ENCODE assay signal across 8 cellular contexts in genomic region chr1:167401260-167401873, GRCh38.
DNase-seq lines count a peak whose midpoint lies in the region; ATAC-seq and TF ChIP-seq lines count a peak whose summit lies in the region.

No MANE protein-coding gene starts in this region.

- POLR2A ChIA-PET in MCF 10A (lab: Yijun Ruan, JAX), result interaction anchor here (0.6 to 1.7 kb wide), 7 partner anchors 15 to 181 kb away, joined by 3 to 5 read pairs (median 4); partner anchors contain the start of gene CREG1

- no peaks in the 10 kb centered on the region for H3K27me3 Mint-ChIP-seq in MCF 10A (ENCODE audit: insufficient read depth, unreplicated experiment)

- no TSS peak for BruUV-seq in MCF 10A (replicated peaks; lab: Mats Ljungman, UMichigan)

- peak; percentile 60 for TF ChIP-seq CTCF in AG09319 (IDR thresholded peaks at IDR 0.05; ENCODE audit: low read depth, low read length)
- peak; percentile 72 for TF ChIP-seq CTCF in MCF 10A (IDR thresholded peaks at IDR 0.05; ENCODE audit: unreplicated experiment)

- H3K4me3 Mint-ChIP-seq in MCF 10A (ENCODE audit: unreplicated experiment), result no peak overlapping the region

- peak; percentile 67 for ATAC-seq in GM18868 (IDR thresholded peaks at IDR 0.05; ENCODE audit: unreplicated experiment)
- peak; percentile 95 for ATAC-seq in left lobe of liver
- ATAC-seq in HG02970 (IDR thresholded peaks at IDR 0.05; ENCODE audit: low FRiP score, unreplicated experiment), result no peak

- CTCF ChIA-PET in MCF 10A (lab: Yijun Ruan, JAX), result interaction anchor here (0.6 to 5.6 kb wide), 64 partner anchors 8 to 679 kb away, joined by 3 to 84 read pairs (median 5); partner anchors contain the start of genes POU2F1 and STYXL2

- H3K36me3 Mint-ChIP-seq in MCF 10A (ENCODE audit: insufficient read depth, unreplicated experiment), result peaks cover 41% of the 10 kb centered on the region

- DNase-seq in AG09319 (ENCODE audit: extremely low read depth, low read depth), result peak; percentile 22
- peak; percentile 40 for DNase-seq in MV-4-11 (lab: John Stamatoyannopoulos, UW)
- DNase-seq in T-helper 2 cell, result peak in 3 of 5 experiments; percentile 19 to 62 (median 36)
- peak; percentile 76 for DNase-seq in MCF 10A (ENCODE audit: unreplicated experiment)
- peak; percentile 53 for DNase-seq in left lobe of liver (ENCODE audit: low spot score)
- peak; percentile 5 for DNase-seq in stimulated activated CD8-positive, alpha-beta memory T cell treated with anti-CD3 and anti-CD28 coated beads, Interleukin-12 subunit alpha, Interleukin-12 subunit beta, amount 100 ng/mL, for 24 hours (ENCODE audit: extremely low read depth)

- no peaks in the 10 kb centered on the region for H3K9me3 Mint-ChIP-seq in MCF 10A (ENCODE audit: unreplicated experiment)

- intact Hi-C loops in MCF 10A (cut with micrococcal nuclease), result loop anchor here (1.0 to 2.0 kb wide), 6 partner anchors 41 to 335 kb away; no protein-coding TSS in a partner anchor

- H3K27ac Mint-ChIP-seq in MCF 10A (ENCODE audit: low read depth, unreplicated experiment), result peak overlapping the region; percentile 23

- peaks cover 6% of the 10 kb centered on the region for H3K4me1 Mint-ChIP-seq in MCF 10A (ENCODE audit: insufficient read depth, unreplicated experiment)

Comparison
In these comparisons a context has a peak if more than half of its experiments do, and no peak if none do; other contexts are left out.
1. DNase-seq: peak in every context shown above with its lines; median percentile 76 in MCF 10A; 53 in left lobe of liver; 40 in MV-4-11; 36 in T-helper 2 cell; 22 in AG09319; 5 in stimulated activated CD8-positive, alpha-beta memory T cell treated with anti-CD3 and anti-CD28 coated beads, Interleukin-12 subunit alpha, Interleukin-12 subunit beta, amount 100 ng/mL, for 24 hours.